ENCODE assay signal across 17 cellular contexts in the genomic region with DNA sequence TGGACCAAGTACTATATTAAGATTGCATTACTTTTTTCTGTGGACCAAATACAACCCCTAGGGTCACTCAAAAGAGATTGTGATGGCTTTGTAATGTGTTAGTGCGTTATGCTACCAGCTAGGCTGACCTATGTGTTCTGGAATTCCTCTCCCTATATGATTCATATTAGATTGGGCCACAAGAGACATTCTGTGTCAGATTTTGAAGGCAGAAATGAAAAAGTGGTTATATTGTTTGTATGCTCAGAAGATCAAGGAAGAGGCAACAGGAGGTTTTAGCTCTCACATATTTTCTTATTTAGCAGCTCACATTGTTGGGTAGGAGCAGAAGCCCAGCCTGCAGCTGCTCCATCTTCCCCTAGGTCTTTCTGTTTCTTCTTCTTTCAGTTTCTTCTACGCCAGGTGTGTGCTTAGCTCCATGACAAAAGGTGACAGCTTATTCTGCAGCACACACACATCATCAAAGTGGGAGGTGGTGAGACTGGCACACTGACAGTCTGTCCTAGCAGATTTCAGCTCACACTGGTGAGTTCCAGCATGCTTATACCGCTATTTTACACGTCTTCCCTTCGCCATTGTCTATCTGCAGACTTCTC.
DNase-seq lines count a peak whose midpoint lies in the region; ATAC-seq and TF ChIP-seq lines count a peak whose summit lies in the region.
"Had no signal": no experiment of that assay in that cellular context is flagged by ENCODE, and none has a peak within 500 bp of the region (broad histone marks: within the 10 kb centered on the region; RNA-seq: fewer than 3 reads in every experiment).

No MANE protein-coding gene starts in this region.

- H3K9me3 ChIP-seq in SK-N-SH, result no peaks in the 10 kb centered on the region
- no peaks in the 10 kb centered on the region for H3K9me3 ChIP-seq in gastrocnemius medialis
- H3K9me3 ChIP-seq: pancreas had no signal

- H3K4me2 ChIP-seq in SK-N-SH, result no peak overlapping the region

- no peak for TF ChIP-seq POLR2A in gastrocnemius medialis (IDR thresholded peaks at IDR 0.05)

- H3K79me2 ChIP-seq in SK-N-SH (ENCODE audit: insufficient read depth), result no peaks in the 10 kb centered on the region

- intact Hi-C loops in gastrocnemius medialis (cut with DNase I; ENCODE audit: low total_unique reads), result no loop called here

- H3K4me3 Mint-ChIP-seq in stimulated activated effector memory CD8-positive, alpha-beta T cell treated with anti-CD3 and anti-CD28 coated beads, Interleukin-12 subunit alpha, Interleukin-12 subunit beta, amount 100 ng/mL, for 72 hours, result no peak overlapping the region
- H3K4me3 Mint-ChIP-seq: activated CD8-positive, alpha-beta T cell treated with anti-CD3 and anti-CD28 coated beads for 36 hours; activated naive CD4-positive, alpha-beta T cell treated with anti-CD3 and anti-CD28 coated beads for 36 hours; immature natural killer cell; type B pancreatic cell had no signal

- TF ChIP-seq RAD21 in SK-N-SH (IDR thresholded peaks at IDR 0.05; ENCODE audit: low read length), result no peak

- POLR2A ChIA-PET in AG04449 (lab: Yijun Ruan, JAX), result no interaction called here
- POLR2A ChIA-PET in SK-N-SH (lab: Yijun Ruan, JAX), result no interaction called here

- DNase-seq in AG04449 (ENCODE audit: low read depth, low spot score) (peak; percentile 21), HCEC 1CT (peak; percentile 81), SK-N-SH (no peak), foreskin fibroblast (peak; percentile 66 to 68), gastrocnemius medialis (no peak), NCI-H146 (lab: John Stamatoyannopoulos, UW) (no peak)
- DNase-seq in stimulated activated effector memory CD8-positive, alpha-beta T cell treated with anti-CD3 and anti-CD28 coated beads, Interleukin-12 subunit alpha, Interleukin-12 subunit beta, amount 100 ng/mL, for 72 hours (ENCODE audit: low spot score in 2 of 2), result no peak
- DNase-seq: activated CD8-positive, alpha-beta T cell treated with anti-CD3 and anti-CD28 coated beads for 36 hours; activated naive CD4-positive, alpha-beta T cell treated with anti-CD3 and anti-CD28 coated beads for 36 hours; immature natural killer cell; midbrain; pancreas; stimulated activated CD8-positive, alpha-beta memory T cell treated with anti-CD3 and anti-CD28 coated beads, Interleukin-4, amount 100 ng/mL, for 48 hours had no signal

- no peak overlapping the region for H3K9ac ChIP-seq in SK-N-SH

- no peaks in the 10 kb centered on the region for H3K36me3 Mint-ChIP-seq in stimulated activated effector memory CD8-positive, alpha-beta T cell treated with anti-CD3 and anti-CD28 coated beads, Interleukin-12 subunit alpha, Interleukin-12 subunit beta, amount 100 ng/mL, for 72 hours
- H3K36me3 Mint-ChIP-seq: immature natural killer cell, type B pancreatic cell had no signal

- TF ChIP-seq EP300 in SK-N-SH (IDR thresholded peaks at IDR 0.05; ENCODE audit: borderline replicate concordance in 1 of 2, low read depth in 1 of 2, low read length in 1 of 2), result no peak

- ATAC-seq in gastrocnemius medialis (no peak), HG02571 (IDR thresholded peaks at IDR 0.05; ENCODE audit: unreplicated experiment) (no peak)
- no peak for ATAC-seq in stimulated activated effector memory CD8-positive, alpha-beta T cell treated with anti-CD3 and anti-CD28 coated beads, Interleukin-12 subunit alpha, Interleukin-12 subunit beta, amount 100 ng/mL, for 72 hours
- ATAC-seq: activated CD8-positive, alpha-beta T cell treated with anti-CD3 and anti-CD28 coated beads for 36 hours; esophagus mucosa; pancreas had no signal

- H3K36me3 ChIP-seq in SK-N-SH (replicated peaks in 1 of 2; ENCODE audit: control insufficient read depth in 1 of 2, insufficient read depth in 2 of 2, low read length in 1 of 2), result no peaks in the 10 kb centered on the region
- H3K36me3 ChIP-seq in gastrocnemius medialis, result no peaks in the 10 kb centered on the region
- H3K36me3 ChIP-seq: pancreas had no signal

- no peaks in the 10 kb centered on the region for H3K4me1 Mint-ChIP-seq in stimulated activated effector memory CD8-positive, alpha-beta T cell treated with anti-CD3 and anti-CD28 coated beads, Interleukin-12 subunit alpha, Interleukin-12 subunit beta, amount 100 ng/mL, for 72 hours
- H3K4me1 Mint-ChIP-seq: immature natural killer cell had no signal

- whole genome bisulfite sequencing in SK-N-SH (ENCODE audit: low lambda C conversion rate), result 84% methylated on average over 5 of the region's 5 CpGs

- no peaks in the 10 kb centered on the region for H3F3A ChIP-seq in SK-N-SH (replicated peaks; ENCODE audit: insufficient read depth)

- CTCF ChIA-PET in AG04449 (lab: Yijun Ruan, JAX) (no interaction called here), SK-N-SH (lab: Yijun Ruan, JAX) (no interaction called here)

- no peaks in the 10 kb centered on the region for H3K9me2 ChIP-seq in SK-N-SH

- TF ChIP-seq CTCF in AG04449 (IDR thresholded peaks at IDR 0.05; ENCODE audit: insufficient read depth, low read length, missing control alignments), result no peak
- TF ChIP-seq CTCF in SK-N-SH (IDR thresholded peaks at IDR 0.05), result no peak
- no peak for TF ChIP-seq CTCF in foreskin fibroblast (IDR thresholded peaks at IDR 0.05; ENCODE audit: low read depth, low read length)
- TF ChIP-seq CTCF in gastrocnemius medialis (IDR thresholded peaks at IDR 0.05 in 4 of 5, conservative IDR thresholded peaks at IDR 0.05 in 1 of 5), result no peak

- H3K27ac ChIP-seq in SK-N-SH (ENCODE audit: low read depth in 2 of 2, low read length in 1 of 2), result no peak overlapping the region
- H3K27ac ChIP-seq in gastrocnemius medialis, result no peak overlapping the region
- H3K27ac ChIP-seq: pancreas, RWPE1 had no signal

- H2AFZ ChIP-seq in SK-N-SH (ENCODE audit: low read depth), result no peak overlapping the region

- H3K27ac Mint-ChIP-seq in stimulated activated effector memory CD8-positive, alpha-beta T cell treated with anti-CD3 and anti-CD28 coated beads, Interleukin-12 subunit alpha, Interleukin-12 subunit beta, amount 100 ng/mL, for 72 hours, result no peak overlapping the region
- H3K27ac Mint-ChIP-seq: activated CD8-positive, alpha-beta T cell treated with anti-CD3 and anti-CD28 coated beads for 36 hours; activated naive CD4-positive, alpha-beta T cell treated with anti-CD3 and anti-CD28 coated beads for 36 hours; immature natural killer cell; type B pancreatic cell had no signal

- no peaks in the 10 kb centered on the region for H4K20me1 ChIP-seq in SK-N-SH (ENCODE audit: insufficient read depth)

- H3K9me3 Mint-ChIP-seq in stimulated activated effector memory CD8-positive, alpha-beta T cell treated with anti-CD3 and anti-CD28 coated beads, Interleukin-12 subunit alpha, Interleukin-12 subunit beta, amount 100 ng/mL, for 72 hours, result no peaks in the 10 kb centered on the region
- H3K9me3 Mint-ChIP-seq: activated CD8-positive, alpha-beta T cell treated with anti-CD3 and anti-CD28 coated beads for 36 hours; activated naive CD4-positive, alpha-beta T cell treated with anti-CD3 and anti-CD28 coated beads for 36 hours; type B pancreatic cell had no signal

- in situ Hi-C loops in gastrocnemius medialis (cut with MboI; ENCODE audit: low sequenced_read_pairs in 4 of 4), result no loop called here

- H3K4me3 ChIP-seq in AG04449 (ENCODE audit: low read depth, low read length) (no peak overlapping the region), SK-N-SH (ENCODE audit: low read depth in 2 of 2, low read length in 1 of 2) (no peak overlapping the region), foreskin fibroblast (ENCODE audit: low read depth in 1 of 2, low read length in 2 of 2) (no peak overlapping the region), gastrocnemius medialis (no peak overlapping the region)
- H3K4me3 ChIP-seq: pancreas had no signal

- H3K27me3 ChIP-seq in SK-N-SH (ENCODE audit: insufficient read depth), result no peaks in the 10 kb centered on the region
- H3K27me3 ChIP-seq in gastrocnemius medialis, result no peaks in the 10 kb centered on the region
- H3K27me3 ChIP-seq: pancreas had no signal

- H3K4me1 ChIP-seq in SK-N-SH (ENCODE audit: control insufficient read depth in 1 of 2, insufficient read depth in 2 of 2, low read depth in 1 of 2, low read length in 1 of 2) (no peaks in the 10 kb centered on the region; a peak in 1 of 4 replicates), gastrocnemius medialis (no peaks in the 10 kb centered on the region)
- H3K4me1 ChIP-seq: pancreas had no signal

TF ChIP-seq in SK-N-SH, 30 proteins besides CTCF, POLR2A, EP300 and RAD21:
- TF ChIP-seq TCF12 (IDR thresholded peaks at IDR 0.05), result peak; percentile 48
- no peak for TF ChIP-seq YY1 (IDR thresholded peaks at IDR 0.05; ENCODE audit: low read depth)
- no peak for TF ChIP-seq EZH2phosphoT487 (IDR thresholded peaks at IDR 0.05; ENCODE audit: borderline replicate concordance, low read depth)
- TF ChIP-seq, protein P1, sequence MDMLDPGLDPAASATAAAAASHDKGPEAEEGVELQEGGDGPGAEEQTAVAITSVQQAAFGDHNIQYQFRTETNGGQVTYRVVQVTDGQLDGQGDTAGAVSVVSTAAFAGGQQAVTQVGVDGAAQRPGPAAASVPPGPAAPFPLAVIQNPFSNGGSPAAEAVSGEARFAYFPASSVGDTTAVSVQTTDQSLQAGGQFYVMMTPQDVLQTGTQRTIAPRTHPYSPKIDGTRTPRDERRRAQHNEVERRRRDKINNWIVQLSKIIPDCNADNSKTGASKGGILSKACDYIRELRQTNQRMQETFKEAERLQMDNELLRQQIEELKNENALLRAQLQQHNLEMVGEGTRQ (IDR thresholded peaks at IDR 0.05; ENCODE audit: borderline replicate concordance, low read depth, low read length), result no peak
- TF ChIP-seq, protein P2, sequence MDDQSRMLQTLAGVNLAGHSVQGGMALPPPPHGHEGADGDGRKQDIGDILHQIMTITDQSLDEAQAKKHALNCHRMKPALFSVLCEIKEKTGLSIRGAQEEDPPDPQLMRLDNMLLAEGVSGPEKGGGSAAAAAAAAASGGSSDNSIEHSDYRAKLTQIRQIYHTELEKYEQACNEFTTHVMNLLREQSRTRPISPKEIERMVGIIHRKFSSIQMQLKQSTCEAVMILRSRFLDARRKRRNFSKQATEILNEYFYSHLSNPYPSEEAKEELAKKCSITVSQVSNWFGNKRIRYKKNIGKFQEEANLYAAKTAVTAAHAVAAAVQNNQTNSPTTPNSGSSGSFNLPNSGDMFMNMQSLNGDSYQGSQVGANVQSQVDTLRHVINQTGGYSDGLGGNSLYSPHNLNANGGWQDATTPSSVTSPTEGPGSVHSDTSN (IDR thresholded peaks at IDR 0.05), result peak; percentile 63
- TF ChIP-seq FOSL2 (IDR thresholded peaks at IDR 0.05; ENCODE audit: borderline replicate concordance, low read depth), result peak; percentile 44; the same call in 1 of the 2 replicates
- TF ChIP-seq JUND (IDR thresholded peaks at IDR 0.05), result peak; percentile 47

Comparison
In these comparisons a context has a peak if more than half of its experiments do, and no peak if none do; other contexts are left out.
1. DNase-seq: peak in AG04449 (single experiment), HCEC 1CT (single experiment) and foreskin fibroblast (2 of 2); none in SK-N-SH (single experiment), gastrocnemius medialis (0 of 2), stimulated activated effector memory CD8-positive, alpha-beta T cell treated with anti-CD3 and anti-CD28 coated beads, Interleukin-12 subunit alpha, Interleukin-12 subunit beta, amount 100 ng/mL, for 72 hours (0 of 2) and NCI-H146 (single experiment).